In genomic region chr10:59967079-59967478, GRCh38 we compare ENCODE assay signal across 18 cellular contexts.
DNase-seq lines count a peak whose midpoint lies in the region; TF ChIP-seq lines count a peak whose summit lies in the region.
"Had no signal": no experiment of that assay in that cellular context is flagged by ENCODE, and none has a peak within 500 bp of the region (broad histone marks: within the 10 kb centered on the region; RNA-seq: fewer than 3 reads in every experiment).

No MANE protein-coding gene starts in this region.

- H3K9ac ChIP-seq in Karpas-422 (ENCODE audit: low read length): no peak overlapping the region

- H2AFZ ChIP-seq in Karpas-422 (ENCODE audit: low read length): peak overlapping the region; percentile 53; the same call in 1 of the 2 replicates
- H2AFZ ChIP-seq in PC-9: no peak overlapping the region

- no peaks in the 10 kb centered on the region for H3K79me2 ChIP-seq in Karpas-422 (ENCODE audit: low read length)
- H3K79me2 ChIP-seq in PC-9 (ENCODE audit: low read depth): no peaks in the 10 kb centered on the region

- no peak overlapping the region for H3K4me3 Mint-ChIP-seq in progenitor cell of endocrine pancreas (ENCODE audit: low read depth)
- H3K4me3 Mint-ChIP-seq: activated naive CD8-positive, alpha-beta T cell treated with anti-CD3 and anti-CD28 coated beads, Interleukin-2, amount 50 U/mL, for 24 hours; naive thymus-derived CD4-positive, alpha-beta T cell; stimulated activated naive CD8-positive, alpha-beta T cell treated with anti-CD3 and anti-CD28 coated beads, Interleukin-15, Interleukin-2, amounts not matched to agents 100 ng/mL and 50 ng/mL, for 24 hours had no signal

- CTCF ChIA-PET in PC-9 (lab: Charles Lee): interaction anchor here (0.6 to 1.0 kb wide), 2 partner anchors 65 to 102 kb away, joined by 4 to 8 read pairs; no protein-coding TSS in a partner anchor

- H3F3A ChIP-seq in PC-9 (ENCODE audit: insufficient read depth, low read depth): peaks cover 40% of the 10 kb centered on the region

- intact Hi-C loops in PC-9 (cut with micrococcal nuclease; ENCODE audit: unreplicated experiment): loop anchor here (2.0 to 5.0 kb wide), 2 partner anchors 60 to 448 kb away; no protein-coding TSS in a partner anchor

- no peaks in the 10 kb centered on the region for H3K27me3 ChIP-seq in Karpas-422 (ENCODE audit: low read length)
- no peaks in the 10 kb centered on the region for H3K27me3 ChIP-seq in PC-9 (ENCODE audit: insufficient read depth, low read depth)
- no peaks in the 10 kb centered on the region for H3K27me3 ChIP-seq in brain microvascular endothelial cell (replicated peaks)
- H3K27me3 ChIP-seq: pancreas, transverse colon had no signal

- H4K20me1 ChIP-seq in Karpas-422 (ENCODE audit: insufficient read depth, low read depth, low read length) (no peaks in the 10 kb centered on the region), PC-9 (ENCODE audit: insufficient read depth) (no peaks in the 10 kb centered on the region)

- H3K36me3 Mint-ChIP-seq in progenitor cell of endocrine pancreas (ENCODE audit: insufficient read depth): no peaks in the 10 kb centered on the region
- H3K36me3 Mint-ChIP-seq: naive thymus-derived CD4-positive, alpha-beta T cell had no signal

- H3K27ac ChIP-seq in Karpas-422 (ENCODE audit: low read length): no peak overlapping the region
- H3K27ac ChIP-seq in PC-9: peak overlapping the region; percentile 52
- H3K27ac ChIP-seq in brain microvascular endothelial cell: no peak overlapping the region
- H3K27ac ChIP-seq: pancreas, transverse colon had no signal

- TF ChIP-seq CTCF in PC-9 (conservative IDR thresholded peaks at IDR 0.05) (no peak), progenitor cell of endocrine pancreas (IDR thresholded peaks at IDR 0.05; ENCODE audit: unreplicated experiment) (no peak), brain microvascular endothelial cell (IDR thresholded peaks at IDR 0.05; ENCODE audit: low read depth, low read length, missing control alignments) (no peak)

- H3K9me2 ChIP-seq in Karpas-422 (replicated peaks; ENCODE audit: insufficient read depth, low read length) (no peaks in the 10 kb centered on the region), PC-9 (ENCODE audit: insufficient read depth) (no peaks in the 10 kb centered on the region)

- H3K9me3 ChIP-seq in Karpas-422 (ENCODE audit: low read length) (no peaks in the 10 kb centered on the region), PC-9 (ENCODE audit: insufficient read depth, low read depth) (no peaks in the 10 kb centered on the region)
- H3K9me3 ChIP-seq: pancreas, transverse colon had no signal

- H3K36me3 ChIP-seq in Karpas-422 (ENCODE audit: insufficient read depth, low read length) (no peaks in the 10 kb centered on the region), PC-9 (ENCODE audit: low read depth) (no peaks in the 10 kb centered on the region), brain microvascular endothelial cell (replicated peaks) (no peaks in the 10 kb centered on the region)
- H3K36me3 ChIP-seq: pancreas, transverse colon had no signal

- no peaks in the 10 kb centered on the region for H3K27me3 Mint-ChIP-seq in progenitor cell of endocrine pancreas

- H3K4me1 Mint-ChIP-seq in progenitor cell of endocrine pancreas (ENCODE audit: low read depth): peaks cover 16% of the 10 kb centered on the region
- H3K4me1 Mint-ChIP-seq: activated naive CD8-positive, alpha-beta T cell treated with anti-CD3 and anti-CD28 coated beads, Interleukin-2, amount 50 U/mL, for 24 hours; naive thymus-derived CD4-positive, alpha-beta T cell had no signal

- H3K4me2 ChIP-seq in Karpas-422 (ENCODE audit: low read depth, low read length, poor library complexity, severe bottlenecking) (peak overlapping the region; percentile 6), PC-9 (peak overlapping the region; percentile 69)

- in situ Hi-C loops in brain microvascular endothelial cell (cut with HindIII; ENCODE audit: low pct_ligation_motif_present, low sequenced_read_pairs): no loop called here

- BruUV-seq in PC-9 (replicated peaks; lab: Mats Ljungman, UMichigan): no TSS peak

- H3K27ac Mint-ChIP-seq in progenitor cell of endocrine pancreas: peak overlapping the region; percentile 8
- H3K27ac Mint-ChIP-seq: activated naive CD8-positive, alpha-beta T cell treated with anti-CD3 and anti-CD28 coated beads, Interleukin-2, amount 50 U/mL, for 24 hours; naive thymus-derived CD4-positive, alpha-beta T cell; stimulated activated naive CD8-positive, alpha-beta T cell treated with anti-CD3 and anti-CD28 coated beads, Interleukin-15, Interleukin-2, amounts not matched to agents 100 ng/mL and 50 ng/mL, for 24 hours had no signal

- DNase-seq in NCI-H2107 (lab: John Stamatoyannopoulos, UW): peak; percentile 1
- no peak for DNase-seq in NCI-H2107 treated with DMSO at 0.1 percent for 48 hours (lab: John Stamatoyannopoulos, UW; ENCODE audit: unreplicated experiment)
- DNase-seq in Karpas-422: no peak
- peak; percentile 79 to 92 for DNase-seq in PC-9
- no peak for DNase-seq in progenitor cell of endocrine pancreas (ENCODE audit: low spot score, unreplicated experiment)
- DNase-seq in stimulated activated CD4-positive, alpha-beta T cell treated with anti-CD3 and anti-CD28 coated beads, Interleukin-15, amount 100 ng/mL, for 24 hours: no peak
- DNase-seq in inferior parietal cortex (ENCODE audit: extremely low spot score): no peak
- DNase-seq in brain microvascular endothelial cell: no peak
- DNase-seq: activated CD4-positive, alpha-beta T cell treated with anti-CD3 and anti-CD28 coated beads for 4 hours; activated naive CD8-positive, alpha-beta T cell treated with anti-CD3 and anti-CD28 coated beads, Interleukin-2, amount 50 U/mL, for 24 hours; dermis blood vessel endothelial cell; DMS153; naive thymus-derived CD4-positive, alpha-beta T cell; NCI-H1930; pancreas; RPMI8226; transverse colon had no signal

- POLR2A ChIA-PET in PC-9 (lab: Charles Lee; ENCODE audit: unreplicated experiment): interaction anchor here (0.5 to 0.9 kb wide), 5 partner anchors 16 to 1199 kb away, joined by 3 to 18 read pairs (median 5); no protein-coding TSS in a partner anchor

- peaks cover 44% of the 10 kb centered on the region for H3K4me1 ChIP-seq in Karpas-422 (ENCODE audit: low read length)
- peaks cover 73% of the 10 kb centered on the region for H3K4me1 ChIP-seq in PC-9 (replicated peaks; ENCODE audit: insufficient read depth)

- no peaks in the 10 kb centered on the region for H3K9me3 Mint-ChIP-seq in progenitor cell of endocrine pancreas (ENCODE audit: low read depth)
- H3K9me3 Mint-ChIP-seq: activated naive CD8-positive, alpha-beta T cell treated with anti-CD3 and anti-CD28 coated beads, Interleukin-2, amount 50 U/mL, for 24 hours; naive thymus-derived CD4-positive, alpha-beta T cell; stimulated activated naive CD8-positive, alpha-beta T cell treated with anti-CD3 and anti-CD28 coated beads, Interleukin-15, Interleukin-2, amounts not matched to agents 100 ng/mL and 50 ng/mL, for 24 hours had no signal

- H3K4me3 ChIP-seq in Karpas-422 (ENCODE audit: low read length) (no peak overlapping the region), PC-9 (no peak overlapping the region), brain microvascular endothelial cell (ENCODE audit: low read depth, low read length) (no peak overlapping the region)
- H3K4me3 ChIP-seq: pancreas, transverse colon had no signal

Comparison
In these comparisons a context has a peak if more than half of its experiments do, and no peak if none do; other contexts are left out.
1. DNase-seq: peak in NCI-H2107 (single experiment) and PC-9 (2 of 2); none in NCI-H2107 treated with DMSO at 0.1 percent for 48 hours (single experiment), Karpas-422 (single experiment), progenitor cell of endocrine pancreas (single experiment), stimulated activated CD4-positive, alpha-beta T cell treated with anti-CD3 and anti-CD28 coated beads, Interleukin-15, amount 100 ng/mL, for 24 hours (single experiment), inferior parietal cortex (single experiment) and brain microvascular endothelial cell (single experiment).